ENCODE assay signal across 23 cellular contexts in the genomic region with DNA sequence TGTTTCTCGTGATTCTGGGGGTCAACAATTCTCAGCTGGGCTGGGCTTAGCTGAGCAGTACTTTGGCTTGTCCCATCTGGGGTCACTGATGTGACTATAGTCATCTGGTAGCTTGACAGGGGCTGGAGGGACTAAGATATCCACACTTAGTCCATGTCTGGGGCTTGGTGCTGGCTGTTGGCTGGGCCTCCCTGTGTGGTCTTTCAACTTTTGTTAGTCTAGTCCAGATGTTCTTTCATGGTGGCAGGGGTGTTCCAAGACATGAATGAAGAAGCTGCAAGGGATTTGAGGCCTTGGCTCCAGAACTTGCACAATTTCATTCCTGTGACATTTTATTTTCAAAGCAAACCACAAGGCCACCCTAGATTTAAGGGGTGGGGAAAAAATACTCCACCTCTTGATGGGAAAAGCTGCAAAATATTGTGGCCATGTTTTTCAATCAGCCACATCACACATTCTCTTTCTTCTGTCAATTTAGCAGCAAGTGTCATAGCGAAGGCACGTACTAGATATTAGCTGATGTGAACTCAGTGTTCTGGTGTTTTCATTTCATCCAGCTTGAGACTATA. TPM values are rescaled to one million over a fixed set of nuclear protein-coding genes. Genes with fewer than 3 reads are reported as not detected.
"Had no signal": no experiment of that assay in that cellular context is flagged by ENCODE, and none has a peak within 500 bp of the region (broad histone marks: within the 10 kb centered on the region; RNA-seq: fewer than 3 reads in every experiment).

No MANE protein-coding gene starts in this region.

- DNase-seq: central memory CD4-positive, alpha-beta T cell; cortex of kidney; dorsolateral prefrontal cortex; effector CD8-positive, alpha-beta T cell; glutamatergic neuron; left colon; lower lobe of right lung; occipital lobe; pancreas; right lobe of liver; spleen; stimulated activated CD4-positive, alpha-beta T cell treated with anti-CD3 and anti-CD28 coated beads, Interleukin-15, amount 100 ng/mL, for 24 hours; stimulated activated CD4-positive, alpha-beta T cell treated with anti-CD3 and anti-CD28 coated beads, Interleukin-1b, Interleukin-23, amount 100 ng/mL, for 48 hours; stimulated activated CD4-positive, alpha-beta T cell treated with anti-CD3 and anti-CD28 coated beads, Interleukin-4, amount 100 ng/mL, for 24 hours; testis; transverse colon had no signal

- H3K27ac ChIP-seq: dorsolateral prefrontal cortex, gastroesophageal sphincter, hepatocyte, lower lobe of right lung, pancreas, right lobe of liver, spleen, testis, transverse colon had no signal

- H3K4me1 ChIP-seq: lower lobe of right lung, right lobe of liver, testis, transverse colon had no signal

- H3K9me3 ChIP-seq: gastroesophageal sphincter, lower lobe of right lung, pancreas, right lobe of liver, spleen, testis, transverse colon had no signal

- H3K36me3 ChIP-seq: gastroesophageal sphincter, lower lobe of right lung, pancreas, right lobe of liver, spleen, transverse colon had no signal

- ATAC-seq: esophagus mucosa; gastroesophageal sphincter; left colon; lower lobe of right lung; natural killer cell treated with Interleukin-12 subunit alpha and Interleukin-12 subunit beta and Interleukin-15 and Interleukin-18, amount 100 ng/mL, for 72 hours; pancreas; right lobe of liver; stimulated activated memory B cell treated with anti-CD40 and anti-IgM and Interleukin-4, amounts not matched to agents 10 μg/mL and 1 μg/mL and 100 μg/mL, for 72 hours had no signal

- H3K27me3 ChIP-seq: dorsolateral prefrontal cortex, gastroesophageal sphincter, hepatocyte, pancreas, right lobe of liver, testis, transverse colon had no signal

- H3K4me3 ChIP-seq: dorsolateral prefrontal cortex, gastroesophageal sphincter, hepatocyte, lower lobe of right lung, pancreas, right lobe of liver, spleen, testis, transverse colon had no signal

RNA-seq across cellular contexts. Expression of gene TSSK1B, which starts 59.2 kb away (rescaled TPM):
- total RNA-seq: hepatocyte; left colon; lower lobe of right lung; myocyte; natural killer cell treated with Interleukin-12 subunit alpha and Interleukin-12 subunit beta and Interleukin-15 and Interleukin-18, amount 100 ng/mL, for 72 hours; right lobe of liver; skeletal muscle tissue; spleen had no signal
- polyA plus RNA-seq: hepatocyte, spleen had no signal
